8 cellular contexts compared by ENCODE assay signal in genomic region chr1:21865943-21866628, GRCh38. TPM values are rescaled to one million over a fixed set of nuclear protein-coding genes. Genes with fewer than 3 reads are reported as not detected.
DNase-seq lines count a peak whose midpoint lies in the region; ATAC-seq and TF ChIP-seq lines count a peak whose summit lies in the region.

No MANE protein-coding gene starts in this region.

- H3K4me1 Mint-ChIP-seq in activated CD8-positive, alpha-beta memory T cell treated with anti-CD3 and anti-CD28 coated beads, Interleukin-2, amount 10 ng/mL, durations not matched to agents 7 days and 5 days, result peaks cover 3% of the 10 kb centered on the region

- H3K27ac ChIP-seq in esophagus muscularis mucosa (replicated peaks in 1 of 4), result peak overlapping the region; percentile 45 to 87 (median 75)

- no peak for TF ChIP-seq EP300 in esophagus muscularis mucosa (IDR thresholded peaks at IDR 0.05)

- ATAC-seq in GM18502 (IDR thresholded peaks at IDR 0.05; ENCODE audit: poor library complexity, unreplicated experiment) (peak; percentile 78), GM21786 (IDR thresholded peaks at IDR 0.05; ENCODE audit: unreplicated experiment) (peak; percentile 72)
- no peak for ATAC-seq in activated CD8-positive, alpha-beta memory T cell treated with anti-CD3 and anti-CD28 coated beads, Interleukin-2, amount 10 ng/mL, durations not matched to agents 7 days and 5 days

- no peaks in the 10 kb centered on the region for H3K9me3 ChIP-seq in esophagus muscularis mucosa

- no peaks in the 10 kb centered on the region for H3K27me3 Mint-ChIP-seq in activated CD8-positive, alpha-beta memory T cell treated with anti-CD3 and anti-CD28 coated beads, Interleukin-2, amount 10 ng/mL, durations not matched to agents 7 days and 5 days

- H3K4me1 ChIP-seq in esophagus muscularis mucosa, result peaks cover 21 to 47% (median 39%) of the 10 kb centered on the region in 4 donors

- H3K36me3 Mint-ChIP-seq in activated CD8-positive, alpha-beta memory T cell treated with anti-CD3 and anti-CD28 coated beads, Interleukin-2, amount 10 ng/mL, durations not matched to agents 7 days and 5 days, result no peaks in the 10 kb centered on the region

- H3K27me3 ChIP-seq in esophagus muscularis mucosa, result no peaks in the 10 kb centered on the region

- CTCF ChIA-PET in activated CD8-positive, alpha-beta memory T cell treated with anti-CD3 and anti-CD28 coated beads, Interleukin-2, amount 10 ng/mL, durations not matched to agents 7 days and 5 days (lab: Charles Lee), result no interaction called here

- intact Hi-C loops in esophagus muscularis mucosa (cut with DNase I), result no loop called here

- no peaks in the 10 kb centered on the region for H3K9me3 Mint-ChIP-seq in activated CD8-positive, alpha-beta memory T cell treated with anti-CD3 and anti-CD28 coated beads, Interleukin-2, amount 10 ng/mL, durations not matched to agents 7 days and 5 days (ENCODE audit: low read depth)

- H3K4me3 Mint-ChIP-seq in activated CD8-positive, alpha-beta memory T cell treated with anti-CD3 and anti-CD28 coated beads, Interleukin-2, amount 10 ng/mL, durations not matched to agents 7 days and 5 days, result no peak overlapping the region

- peaks cover 51 to 98% (median 88%) of the 10 kb centered on the region in 4 donors for H3K36me3 ChIP-seq in esophagus muscularis mucosa

- WGBS in esophagus muscularis mucosa, result 45% methylated on average over 6 of the region's 10 CpGs

- TF ChIP-seq CTCF in esophagus muscularis mucosa (IDR thresholded peaks at IDR 0.05), result no peak

- no peak overlapping the region for H3K4me3 ChIP-seq in esophagus muscularis mucosa

- H3K27ac Mint-ChIP-seq in activated CD8-positive, alpha-beta memory T cell treated with anti-CD3 and anti-CD28 coated beads, Interleukin-2, amount 10 ng/mL, durations not matched to agents 7 days and 5 days, result no peak overlapping the region

- DNase-seq in MV-4-11 (lab: John Stamatoyannopoulos, UW) (peak; percentile 96), esophagus muscularis mucosa (ENCODE audit: extremely low spot score) (no peak), DMS114 treated with DMSO at 0.1 percent for 48 hours (lab: John Stamatoyannopoulos, UW; ENCODE audit: unreplicated experiment) (no peak), glomerular visceral epithelial cell (ENCODE audit: extremely low spot score) (no peak)
- DNase-seq in stimulated activated CD4-positive, alpha-beta T cell treated with anti-CD3 and anti-CD28 coated beads, Interleukin-2, amount 100 ng/mL, for 24 hours, result no peak
- no peak for DNase-seq in activated CD8-positive, alpha-beta memory T cell treated with anti-CD3 and anti-CD28 coated beads, Interleukin-2, amount 10 ng/mL, durations not matched to agents 7 days and 5 days

- TF ChIP-seq POLR2A in esophagus muscularis mucosa (IDR thresholded peaks at IDR 0.05; ENCODE audit: low read depth), result no peak

RNA-seq across cellular contexts. Expression of gene LDLRAD2, which starts 54.0 kb away (rescaled TPM):
- total RNA-seq in esophagus muscularis mucosa, result not detected
- not detected for total RNA-seq in activated CD8-positive, alpha-beta memory T cell treated with anti-CD3 and anti-CD28 coated beads, Interleukin-2, amount 10 ng/mL, durations not matched to agents 7 days and 5 days
